Comparison of ENCODE assay signal across 10 cellular contexts in genomic region chr1:30083800-30084464, GRCh38.
DNase-seq lines count a peak whose midpoint lies in the region; ATAC-seq and TF ChIP-seq lines count a peak whose summit lies in the region.
"Had no signal": no experiment of that assay in that cellular context is flagged by ENCODE, and none has a peak within 500 bp of the region (broad histone marks: within the 10 kb centered on the region; RNA-seq: fewer than 3 reads in every experiment).

No MANE protein-coding gene starts in this region.

- POLR2A ChIA-PET in AG04449 (lab: Yijun Ruan, JAX) = interaction anchor here (0.6 kb wide), 1 partner anchor 396 kb away, joined by 3 read pairs; no protein-coding TSS in a partner anchor

- TF ChIP-seq CTCF in AG04449 (IDR thresholded peaks at IDR 0.05; ENCODE audit: insufficient read depth, low read length, missing control alignments) = no peak
- no peak for TF ChIP-seq CTCF in NB4 (IDR thresholded peaks at IDR 0.05; ENCODE audit: low read depth, low read length)
- no peak for TF ChIP-seq CTCF in epithelial cell of esophagus (IDR thresholded peaks at IDR 0.05; ENCODE audit: insufficient read depth, low read depth, low read length, missing control alignments)

- H3K4me3 ChIP-seq in AG04449 (ENCODE audit: low read depth, low read length) = peak overlapping the region; percentile 12; the same call in 1 of the 2 replicates
- no peak overlapping the region for H3K4me3 ChIP-seq in NB4 (ENCODE audit: low read depth, low read length)
- H3K4me3 ChIP-seq in epithelial cell of esophagus (ENCODE audit: low read length) = no peak overlapping the region

- DNase-seq in AG04449 (ENCODE audit: low read depth, low spot score) = peak; percentile 46
- peak; percentile 15 for DNase-seq in NB4 (ENCODE audit: low read depth)
- DNase-seq in epithelial cell of esophagus (ENCODE audit: low read depth) = peak; percentile 35
- peak; percentile 10 for DNase-seq in mucosa of gallbladder (ENCODE audit: low spot score)
- no peak for DNase-seq in activated CD4-positive, CD25-positive, alpha-beta regulatory T cell treated with anti-CD3 and anti-CD28 coated beads, Interleukin-2, amount 50 U/mL, for 72 hours
- no peak for DNase-seq in NCI-H345 treated with DMSO at 0.1 percent for 48 hours (lab: John Stamatoyannopoulos, UW; ENCODE audit: unreplicated experiment)
- DNase-seq: CD4-positive, alpha-beta T cell; stimulated activated CD4-positive, alpha-beta T cell treated with anti-CD3 and anti-CD28 coated beads, Interleukin-12 subunit alpha, Interleukin-12 subunit beta, amount 100 ng/mL, for 4 hours had no signal

- CTCF ChIA-PET in AG04449 (lab: Yijun Ruan, JAX) = interaction anchor here (0.6 to 1.2 kb wide), 6 partner anchors 12 to 381 kb away, joined by 3 to 8 read pairs (median 3); no protein-coding TSS in a partner anchor

- TF ChIP-seq POLR2A in NB4 (IDR thresholded peaks at IDR 0.05; ENCODE audit: extremely low read depth, insufficient read length) = no peak

- ATAC-seq in GM21737 (IDR thresholded peaks at IDR 0.05; ENCODE audit: unreplicated experiment) (no peak), GM19467 (IDR thresholded peaks at IDR 0.05; ENCODE audit: unreplicated experiment) (no peak)

Comparison
In these comparisons a context has a peak if more than half of its experiments do, and no peak if none do; other contexts are left out.
1. DNase-seq: peak in AG04449 (single experiment), NB4 (single experiment), epithelial cell of esophagus (single experiment) and mucosa of gallbladder (single experiment); none in activated CD4-positive, CD25-positive, alpha-beta regulatory T cell treated with anti-CD3 and anti-CD28 coated beads, Interleukin-2, amount 50 U/mL, for 72 hours (single experiment) and NCI-H345 treated with DMSO at 0.1 percent for 48 hours (single experiment).